1 cellular context compared by ENCODE assay signal in genomic region chr20:53081916-53082863, GRCh38.
TF ChIP-seq lines count a peak whose summit lies in the region.

No MANE protein-coding gene starts in this region.

TF ChIP-seq in HepG2, 621 proteins besides CTCF, POLR2A, EP300 and RAD21 (continued from another document and continues in another):
- TF ChIP-seq ATF6 (CRISPR knock-in tag; conservative IDR thresholded peaks at IDR 0.05), result no peak
- TF ChIP-seq ZSCAN5A (CRISPR knock-in tag; IDR thresholded peaks at IDR 0.05; ENCODE audit: borderline replicate concordance), result no peak
- no peak for TF ChIP-seq ZBTB14 (CRISPR knock-in tag; IDR thresholded peaks at IDR 0.05)
- no peak for TF ChIP-seq HOXD1 (CRISPR knock-in tag; IDR thresholded peaks at IDR 0.05)
- peak; percentile 96 for TF ChIP-seq NCOA2 (CRISPR knock-in tag; IDR thresholded peaks at IDR 0.05)
- no peak for TF ChIP-seq EED (CRISPR knock-in tag; IDR thresholded peaks at IDR 0.05)
- no peak; the same call in 1 of the 2 replicates for TF ChIP-seq HOXA3 (CRISPR knock-in tag; IDR thresholded peaks at IDR 0.05)
- no peak for TF ChIP-seq ZBTB2 (CRISPR knock-in tag; IDR thresholded peaks at IDR 0.05; ENCODE audit: low read depth)
- no peak for TF ChIP-seq ZNF44 (CRISPR knock-in tag; IDR thresholded peaks at IDR 0.05)
- TF ChIP-seq ZNF543 (CRISPR knock-in tag; IDR thresholded peaks at IDR 0.05), result no peak; the same call in 1 of the 2 replicates
- TF ChIP-seq RXRB (CRISPR knock-in tag; IDR thresholded peaks at IDR 0.05; ENCODE audit: borderline replicate concordance), result peak; percentile 94
- TF ChIP-seq MTF2 (CRISPR knock-in tag; IDR thresholded peaks at IDR 0.05; ENCODE audit: borderline replicate concordance), result no peak
- peak; percentile 43; the same call in 1 of the 2 replicates for TF ChIP-seq MED13 (CRISPR knock-in tag; IDR thresholded peaks at IDR 0.05)
- TF ChIP-seq CREB1 (IDR thresholded peaks at IDR 0.05), result peak; percentile 77; the same call in 1 of the 2 replicates
- no peak; the same call in none of the 2 replicates for TF ChIP-seq CREB1 (CRISPR knock-in tag; IDR thresholded peaks at IDR 0.05)
- peak; percentile 90 for TF ChIP-seq CEBPB (IDR thresholded peaks at IDR 0.05; ENCODE audit: borderline replicate concordance, low read depth, low read length)
- no peak for TF ChIP-seq AKNA (CRISPR knock-in tag; IDR thresholded peaks at IDR 0.05; ENCODE audit: borderline replicate concordance)
- TF ChIP-seq FOXP1 (IDR thresholded peaks at IDR 0.05), result no peak
- TF ChIP-seq FOXP1 (CRISPR knock-in tag; IDR thresholded peaks at IDR 0.05), result peak; percentile 97
- TF ChIP-seq ZFX (CRISPR knock-in tag; IDR thresholded peaks at IDR 0.05; ENCODE audit: low read depth), result no peak
- TF ChIP-seq MIER2 (CRISPR knock-in tag; IDR thresholded peaks at IDR 0.05), result peak; percentile 61; the same call in 1 of the 2 replicates
- TF ChIP-seq ZNF691 (CRISPR knock-in tag; IDR thresholded peaks at IDR 0.05; ENCODE audit: borderline replicate concordance, low read depth), result no peak
- no peak for TF ChIP-seq HNF4G (IDR thresholded peaks at IDR 0.05; ENCODE audit: borderline replicate concordance, low read depth, low read length)
- peak; percentile 27; the same call in 1 of the 2 replicates for TF ChIP-seq HNF4G (CRISPR knock-in tag; IDR thresholded peaks at IDR 0.05; ENCODE audit: borderline replicate concordance, low read depth)
- TF ChIP-seq ZFP91 (CRISPR knock-in tag; IDR thresholded peaks at IDR 0.05; ENCODE audit: borderline replicate concordance), result no peak
- TF ChIP-seq ZSCAN29 (CRISPR knock-in tag; conservative IDR thresholded peaks at IDR 0.05), result no peak
- no peak for TF ChIP-seq ZHX2 (IDR thresholded peaks at IDR 0.05; ENCODE audit: low read depth)
- TF ChIP-seq ZHX2 (CRISPR knock-in tag; IDR thresholded peaks at IDR 0.05; ENCODE audit: borderline replicate concordance), result no peak
- TF ChIP-seq ZNF446 (CRISPR knock-in tag; IDR thresholded peaks at IDR 0.05), result no peak
- TF ChIP-seq SRSF1 (optimal IDR thresholded peaks at IDR 0.05; ENCODE audit: low read depth, low read length), result no peak
- no peak for TF ChIP-seq YEATS4 (CRISPR knock-in tag; IDR thresholded peaks at IDR 0.05; ENCODE audit: borderline replicate concordance)
- no peak for TF ChIP-seq GMEB1 (CRISPR knock-in tag; IDR thresholded peaks at IDR 0.05; ENCODE audit: borderline replicate concordance)
- TF ChIP-seq BORCS8-MEF2B (CRISPR knock-in tag; IDR thresholded peaks at IDR 0.05), result no peak
- TF ChIP-seq TARDBP (CRISPR knock-in tag; IDR thresholded peaks at IDR 0.05), result peak; percentile 72
- TF ChIP-seq ZNF577 (CRISPR knock-in tag; IDR thresholded peaks at IDR 0.05; ENCODE audit: borderline replicate concordance, low read depth), result no peak
- peak; percentile 61 for TF ChIP-seq TCF7L2 (IDR thresholded peaks at IDR 0.05; ENCODE audit: low read depth, low read length)
- 0 out of 2 replicates have a peak, but pooled peaks have one; percentile 20 for TF ChIP-seq DMAP1 (CRISPR knock-in tag; IDR thresholded peaks at IDR 0.05)
- peak; percentile 57; the same call in 1 of the 2 replicates for TF ChIP-seq SATB2 (CRISPR knock-in tag; IDR thresholded peaks at IDR 0.05)
- no peak for TF ChIP-seq ZNF230 (CRISPR knock-in tag; IDR thresholded peaks at IDR 0.05)
- TF ChIP-seq ZNF709 (CRISPR knock-in tag; IDR thresholded peaks at IDR 0.05), result no peak
- no peak for TF ChIP-seq ZNF326 (CRISPR knock-in tag; IDR thresholded peaks at IDR 0.05; ENCODE audit: borderline replicate concordance)
- peak; percentile 82 for TF ChIP-seq JARID2 (CRISPR knock-in tag; IDR thresholded peaks at IDR 0.05; ENCODE audit: insufficient replicate concordance)
